In the genomic region with DNA sequence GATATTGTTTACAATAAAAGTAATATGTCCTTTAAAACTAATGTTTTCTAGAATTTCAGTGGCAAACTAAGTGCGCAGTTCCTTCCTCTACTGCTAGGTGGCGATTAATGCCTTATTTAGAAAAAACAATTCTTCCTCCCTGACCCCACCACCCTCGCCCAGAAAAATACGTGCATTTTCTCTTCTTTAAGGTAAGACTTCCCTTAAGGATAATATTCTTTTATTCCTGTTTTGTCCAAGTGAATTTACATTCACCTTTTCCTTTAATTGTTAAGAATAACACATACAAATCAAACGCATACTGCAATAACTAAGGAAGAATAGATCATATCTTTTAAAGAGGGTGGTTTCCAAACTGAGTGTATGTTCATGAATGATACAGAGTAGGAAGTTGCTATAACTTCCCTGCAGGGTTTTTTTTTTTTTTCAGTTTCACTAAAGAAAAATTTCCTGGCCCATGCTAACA, we compare ENCODE assay signal across 8 cellular contexts. TPM values are rescaled to one million over a fixed set of nuclear protein-coding genes. Genes with fewer than 3 reads are reported as not detected.
A peak's percentile ranks its signal among the peaks of the same experiment; 100 is the strongest.
DNase-seq lines count a peak whose midpoint lies in the region; ATAC-seq lines count a peak whose summit lies in the region.

No MANE protein-coding gene starts in this region.

- DNase-seq in DMS53 (lab: John Stamatoyannopoulos, UW) (peak; percentile 77), RPMI7951 (ENCODE audit: low read depth) (peak; percentile 22), inferior parietal cortex (ENCODE audit: extremely low spot score) (peak; percentile 66), mucosa of gallbladder (ENCODE audit: low spot score) (no peak)
- peak; percentile 25 for DNase-seq in activated naive CD8-positive, alpha-beta T cell treated with anti-CD3 and anti-CD28 coated beads, Interleukin-2, amount 50 U/mL, for 24 hours
- DNase-seq in stimulated activated CD8-positive, alpha-beta memory T cell treated with anti-CD3 and anti-CD28 coated beads, Interleukin-4, amount 100 ng/mL, for 48 hours: peak; percentile 50

- H3K27me3 Mint-ChIP-seq in activated naive CD8-positive, alpha-beta T cell treated with anti-CD3 and anti-CD28 coated beads, Interleukin-2, amount 50 U/mL, for 24 hours: no peaks in the 10 kb centered on the region

- H3K4me1 Mint-ChIP-seq in activated naive CD8-positive, alpha-beta T cell treated with anti-CD3 and anti-CD28 coated beads, Interleukin-2, amount 50 U/mL, for 24 hours: peaks cover 41% of the 10 kb centered on the region

- peak overlapping the region; percentile 90 for H3K27ac Mint-ChIP-seq in activated naive CD8-positive, alpha-beta T cell treated with anti-CD3 and anti-CD28 coated beads, Interleukin-2, amount 50 U/mL, for 24 hours

- peak overlapping the region; percentile 74 for H3K4me3 Mint-ChIP-seq in activated naive CD8-positive, alpha-beta T cell treated with anti-CD3 and anti-CD28 coated beads, Interleukin-2, amount 50 U/mL, for 24 hours

- ATAC-seq in GM19372 (IDR thresholded peaks at IDR 0.05; ENCODE audit: low read depth, unreplicated experiment) (peak; percentile 74), HG03521 (IDR thresholded peaks at IDR 0.05; ENCODE audit: unreplicated experiment) (peak; percentile 53)
- ATAC-seq in activated naive CD8-positive, alpha-beta T cell treated with anti-CD3 and anti-CD28 coated beads, Interleukin-2, amount 50 U/mL, for 24 hours: peak; percentile 64

- peaks cover 2% of the 10 kb centered on the region for H3K36me3 Mint-ChIP-seq in activated naive CD8-positive, alpha-beta T cell treated with anti-CD3 and anti-CD28 coated beads, Interleukin-2, amount 50 U/mL, for 24 hours (ENCODE audit: low read depth)

- H3K9me3 Mint-ChIP-seq in activated naive CD8-positive, alpha-beta T cell treated with anti-CD3 and anti-CD28 coated beads, Interleukin-2, amount 50 U/mL, for 24 hours: no peaks in the 10 kb centered on the region

RNA-seq across cellular contexts. Expression of a gene that starts 17.0 kb away (rescaled TPM):
- total RNA-seq in RPMI7951 (2014; rRNA removed; shearing (Covaris generic)): 264 and 296 TPM in 2 replicates
- total RNA-seq in mucosa of gallbladder: 106 TPM

RNA-seq across cellular contexts. Expression of a gene that starts 37.6 kb away (rescaled TPM):
- 205 and 241 TPM in 2 replicates for total RNA-seq in RPMI7951 (2014; rRNA removed; shearing (Covaris generic))
- total RNA-seq in mucosa of gallbladder: 92.2 TPM
